In genomic region chr17:58351710-58352017, GRCh38 we compare ENCODE assay signal across 8 cellular contexts. TPM values are rescaled to one million over a fixed set of nuclear protein-coding genes. Genes with fewer than 3 reads are reported as not detected.
DNase-seq lines count a peak whose midpoint lies in the region; ATAC-seq, FAIRE-seq and TF ChIP-seq lines count a peak whose summit lies in the region.

No MANE protein-coding gene starts in this region.

- peaks cover 14% of the 10 kb centered on the region for H3K79me1 ChIP-seq in mesenchymal stem cell (replicated peaks; ENCODE audit: low read length, poor library complexity, severe bottlenecking)

- H3K14ac ChIP-seq in mesenchymal stem cell (ENCODE audit: low read length in 2 of 2): peak overlapping the region in 1 of 2 experiments; percentile 85

- H3K9me3 Mint-ChIP-seq in astrocyte (ENCODE audit: unreplicated experiment): no peaks in the 10 kb centered on the region

- 5% methylated on average over 15 of the region's 15 CpGs for WGBS in mesenchymal stem cell

- H3K18ac ChIP-seq in mesenchymal stem cell (ENCODE audit: low read depth in 1 of 2, low read length in 2 of 2): peak overlapping the region; percentile 76 to 87

- peak overlapping the region; percentile 85 for H2AFZ ChIP-seq in astrocyte (ENCODE audit: low read depth, low read length)
- H2AFZ ChIP-seq in mesenchymal stem cell (ENCODE audit: low read depth, low read length): peak overlapping the region; percentile 11

- peak overlapping the region; percentile 76 for H3K27ac ChIP-seq in astrocyte (ENCODE audit: low read depth, low read length)
- peak overlapping the region; percentile 63 for H3K27ac ChIP-seq in mesenchymal stem cell (ENCODE audit: low read length, poor library complexity, severe bottlenecking)

- H3K4me1 Mint-ChIP-seq in astrocyte (ENCODE audit: low read depth, unreplicated experiment): peaks cover 2% of the 10 kb centered on the region

- H3K4me1 ChIP-seq in astrocyte (ENCODE audit: insufficient read depth, low read length) (peaks cover 12% of the 10 kb centered on the region), mesenchymal stem cell (ENCODE audit: control insufficient read depth, insufficient read depth, low read depth, low read length) (peaks cover 10% of the 10 kb centered on the region)

- no peak overlapping the region for H2BK12ac ChIP-seq in mesenchymal stem cell (ENCODE audit: low read length in 2 of 2)

- H3K27ac Mint-ChIP-seq in astrocyte (ENCODE audit: unreplicated experiment): peak overlapping the region; percentile 97

- TF ChIP-seq CTCF in astrocyte (IDR thresholded peaks at IDR 0.05; ENCODE audit: insufficient read depth, low read depth, low read length): no peak

- H3K4me3 ChIP-seq in astrocyte (ENCODE audit: insufficient read depth, low read depth, low read length) (peak overlapping the region; percentile 91), mesenchymal stem cell (ENCODE audit: insufficient read depth in 1 of 2, low read depth in 1 of 2, low read length in 2 of 2) (peak overlapping the region; percentile 88 to 98)

- peak overlapping the region; percentile 90 for H3K4me2 ChIP-seq in astrocyte (ENCODE audit: low read length)
- peak overlapping the region; percentile 74 for H3K4me2 ChIP-seq in mesenchymal stem cell (ENCODE audit: low read length, poor library complexity, severe bottlenecking)

- DNase-seq in astrocyte (ENCODE audit: low read depth): no peak
- no peak for DNase-seq in mesenchymal stem cell
- no peak for DNase-seq in NCI-H1048 (lab: John Stamatoyannopoulos, UW)
- DNase-seq in hypothalamus (lab: John Stamatoyannopoulos, UW): no peak
- DNase-seq in C1 segment of cervical spinal cord (lab: John Stamatoyannopoulos, UW): no peak
- no peak for DNase-seq in H4 (ENCODE audit: low spot score)

- H3K79me2 ChIP-seq in astrocyte (ENCODE audit: insufficient read depth, low read length): peaks cover 20% of the 10 kb centered on the region

- H3K23ac ChIP-seq in mesenchymal stem cell (ENCODE audit: low read length in 2 of 2): no peak overlapping the region

- peaks cover 1% of the 10 kb centered on the region for H3K27me3 Mint-ChIP-seq in astrocyte (ENCODE audit: low read depth, unreplicated experiment)

- H4K91ac ChIP-seq in mesenchymal stem cell (ENCODE audit: low read length): peak overlapping the region; percentile 43

- H3K9ac ChIP-seq in astrocyte (ENCODE audit: low read length) (peak overlapping the region; percentile 98), mesenchymal stem cell (ENCODE audit: low read length) (peak overlapping the region; percentile 96)

- no peak overlapping the region for H2AK5ac ChIP-seq in mesenchymal stem cell (ENCODE audit: low read length, severe bottlenecking)

- peak overlapping the region; percentile 56 to 79 for H3K4ac ChIP-seq in mesenchymal stem cell (ENCODE audit: low read depth in 1 of 2, low read length in 2 of 2)

- no peak overlapping the region for H2BK5ac ChIP-seq in mesenchymal stem cell (ENCODE audit: low read depth, low read length, poor library complexity, severe bottlenecking)

- peak overlapping the region; percentile 98 for H4K8ac ChIP-seq in mesenchymal stem cell (ENCODE audit: low read length)

- peak overlapping the region; percentile 100 for H3K4me3 Mint-ChIP-seq in astrocyte (ENCODE audit: unreplicated experiment)

- H4K20me1 ChIP-seq in astrocyte (ENCODE audit: insufficient read depth, low read length): peaks cover 6% of the 10 kb centered on the region

- no peak overlapping the region for H2BK120ac ChIP-seq in mesenchymal stem cell (ENCODE audit: low read depth, low read length)

- H3K9me3 ChIP-seq in astrocyte (ENCODE audit: insufficient read depth, low read depth, low read length): no peaks in the 10 kb centered on the region
- H3K9me3 ChIP-seq in mesenchymal stem cell (ENCODE audit: control insufficient read depth, low read length): no peaks in the 10 kb centered on the region

- H3K27me3 ChIP-seq in astrocyte (ENCODE audit: insufficient read depth, low read length) (peaks cover 3% of the 10 kb centered on the region), mesenchymal stem cell (ENCODE audit: control insufficient read depth in 1 of 2, insufficient read depth in 1 of 2, low read length in 2 of 2) (peaks cover 0 to 10% of the 10 kb centered on the region in 2 experiments)

- H2BK15ac ChIP-seq in mesenchymal stem cell (ENCODE audit: low read depth, poor library complexity, severe bottlenecking): no peak overlapping the region

- peaks cover 9% of the 10 kb centered on the region for H3K36me3 Mint-ChIP-seq in astrocyte (ENCODE audit: low read depth, unreplicated experiment)

- no peak for FAIRE-seq in astrocyte (lab: Jason Lieb, UNC)

- H3K36me3 ChIP-seq in astrocyte (ENCODE audit: insufficient read depth, low read length): peaks cover 31% of the 10 kb centered on the region
- H3K36me3 ChIP-seq in mesenchymal stem cell (ENCODE audit: control insufficient read depth in 1 of 2, insufficient read depth in 2 of 2, low read depth in 1 of 2, low read length in 2 of 2): peaks cover 16 to 37% of the 10 kb centered on the region in 2 experiments

- ATAC-seq in GM18870 (IDR thresholded peaks at IDR 0.05; ENCODE audit: unreplicated experiment) (peak; percentile 9), HG03095 (IDR thresholded peaks at IDR 0.05; ENCODE audit: unreplicated experiment) (peak; percentile 8)

RNA-seq across cellular contexts. Expression of gene SUPT4H1, which starts 0.3 kb away (rescaled TPM):
- 97.1 and 108 TPM in 2 replicates for total RNA-seq in astrocyte
- polyA plus RNA-seq in mesenchymal stem cell (2013, experiment 1 of 2): 68.0 TPM
- 70.8 TPM for polyA plus RNA-seq in mesenchymal stem cell (2013, experiment 2 of 2)
- total RNA-seq in H4 (2014; rRNA removed; shearing (Covaris generic)): 94.2 and 99.9 TPM in 2 replicates

RNA-seq across cellular contexts. Expression of gene TSPOAP1, which starts 23.1 kb away (rescaled TPM):
- total RNA-seq in astrocyte: 0.60 and 0.79 TPM in 2 replicates
- polyA plus RNA-seq in mesenchymal stem cell (2013, experiment 1 of 2): 0.23 TPM
- polyA plus RNA-seq in mesenchymal stem cell (2013, experiment 2 of 2): 0.27 TPM
- total RNA-seq in H4 (2014; rRNA removed; shearing (Covaris generic)): not detected in 2 replicates
